8 cellular contexts compared by ENCODE assay signal in genomic region chr11:73288873-73289707, GRCh38. TPM values are rescaled to one million over a fixed set of nuclear protein-coding genes. Genes with fewer than 3 reads are reported as not detected.
DNase-seq lines count a peak whose midpoint lies in the region; ATAC-seq and TF ChIP-seq lines count a peak whose summit lies in the region.

No MANE protein-coding gene starts in this region.

- no peaks in the 10 kb centered on the region for H3K9me3 Mint-ChIP-seq in activated CD4-positive, alpha-beta T cell treated with anti-CD3 and anti-CD28 coated beads, Interleukin-2, amount 10 ng/mL, durations not matched to agents 24 days and 14 days

- H3K36me3 Mint-ChIP-seq in activated CD4-positive, alpha-beta T cell treated with anti-CD3 and anti-CD28 coated beads, Interleukin-2, amount 10 ng/mL, durations not matched to agents 24 days and 14 days (ENCODE audit: low read depth), result no peaks in the 10 kb centered on the region

- peak; percentile 19 for DNase-seq in AG09319 (ENCODE audit: extremely low read depth, low read depth)
- DNase-seq in NCI-H2227 (lab: John Stamatoyannopoulos, UW; ENCODE audit: unreplicated experiment), result peak; percentile 85
- peak; percentile 86 for DNase-seq in activated CD4-positive, alpha-beta T cell treated with anti-CD3 and anti-CD28 coated beads, Interleukin-2, amount 10 ng/mL, durations not matched to agents 24 days and 14 days
- DNase-seq in ecto neural progenitor cell (ENCODE audit: low spot score), result peak; percentile 89
- peak; percentile 78 for DNase-seq in lower lobe of right lung
- peak; percentile 43 for DNase-seq in stimulated activated CD8-positive, alpha-beta memory T cell treated with anti-CD3 and anti-CD28 coated beads, Interleukin-4, amount 100 ng/mL, for 24 hours (ENCODE audit: low read depth)

- H3K4me3 Mint-ChIP-seq in activated CD4-positive, alpha-beta T cell treated with anti-CD3 and anti-CD28 coated beads, Interleukin-2, amount 10 ng/mL, durations not matched to agents 24 days and 14 days, result peak overlapping the region; percentile 34

- peak; percentile 78 for ATAC-seq in GM18517 (IDR thresholded peaks at IDR 0.05; ENCODE audit: unreplicated experiment)
- peak; percentile 65 for ATAC-seq in HG03066 (IDR thresholded peaks at IDR 0.05; ENCODE audit: low read depth, unreplicated experiment)
- ATAC-seq in lower lobe of right lung, result peak; percentile 86 to 92

- H3K27me3 Mint-ChIP-seq in activated CD4-positive, alpha-beta T cell treated with anti-CD3 and anti-CD28 coated beads, Interleukin-2, amount 10 ng/mL, durations not matched to agents 24 days and 14 days, result peaks cover 7% of the 10 kb centered on the region

- H3K4me3 ChIP-seq in lower lobe of right lung, result peak overlapping the region; percentile 34

- H3K27ac ChIP-seq in lower lobe of right lung, result peak overlapping the region; percentile 64

- peak overlapping the region; percentile 37 for H3K27ac Mint-ChIP-seq in activated CD4-positive, alpha-beta T cell treated with anti-CD3 and anti-CD28 coated beads, Interleukin-2, amount 10 ng/mL, durations not matched to agents 24 days and 14 days

- intact Hi-C loops in activated CD4-positive, alpha-beta T cell treated with anti-CD3 and anti-CD28 coated beads, Interleukin-2, amount 10 ng/mL, durations not matched to agents 24 days and 14 days (cut with micrococcal nuclease), result loop anchor here (1.0 kb wide), 1 partner anchor 104 kb away; no protein-coding TSS in a partner anchor
- intact Hi-C loops in lower lobe of right lung (cut with DNase I), result no loop called here

- H3K36me3 ChIP-seq in lower lobe of right lung, result no peaks in the 10 kb centered on the region

- H3K4me1 ChIP-seq in lower lobe of right lung, result peaks cover 35% of the 10 kb centered on the region

- no peaks in the 10 kb centered on the region for H3K9me3 ChIP-seq in lower lobe of right lung

- peaks cover 20% of the 10 kb centered on the region for H3K4me1 Mint-ChIP-seq in activated CD4-positive, alpha-beta T cell treated with anti-CD3 and anti-CD28 coated beads, Interleukin-2, amount 10 ng/mL, durations not matched to agents 24 days and 14 days

- no peaks in the 10 kb centered on the region for H3K27me3 ChIP-seq in lower lobe of right lung (ENCODE audit: low read depth)

- peak; percentile 97 for TF ChIP-seq CTCF in AG09319 (IDR thresholded peaks at IDR 0.05; ENCODE audit: low read depth, low read length)
- TF ChIP-seq CTCF in lower lobe of right lung (IDR thresholded peaks at IDR 0.05), result peak; percentile 89

RNA-seq across cellular contexts. Expression of gene P2RY6, which starts 17.0 kb away (rescaled TPM):
- total RNA-seq in activated CD4-positive, alpha-beta T cell treated with anti-CD3 and anti-CD28 coated beads, Interleukin-2, amount 10 ng/mL, durations not matched to agents 24 days and 14 days, result not detected in 2 replicates
- total RNA-seq in lower lobe of right lung, result 3.6 TPM

RNA-seq across cellular contexts. Expression of gene ARHGEF17, which starts 19.0 kb away (rescaled TPM):
- 0.05 TPM in 1 of 2 replicates, not detected in the other for total RNA-seq in activated CD4-positive, alpha-beta T cell treated with anti-CD3 and anti-CD28 coated beads, Interleukin-2, amount 10 ng/mL, durations not matched to agents 24 days and 14 days
- total RNA-seq in lower lobe of right lung, result 56.5 TPM

Comparison
In these comparisons a context has a peak if more than half of its experiments do, and no peak if none do; other contexts are left out.
1. Peak in every context shown above with its lines: DNase-seq, ATAC-seq, H3K4me3 ChIP-seq and H3K27ac ChIP-seq.
2. DNase-seq: peak in every context shown above with its lines; median percentile 89 in ecto neural progenitor cell; 86 in activated CD4-positive, alpha-beta T cell treated with anti-CD3 and anti-CD28 coated beads, Interleukin-2, amount 10 ng/mL, durations not matched to agents 24 days and 14 days; 85 in NCI-H2227; 78 in lower lobe of right lung; 43 in stimulated activated CD8-positive, alpha-beta memory T cell treated with anti-CD3 and anti-CD28 coated beads, Interleukin-4, amount 100 ng/mL, for 24 hours; 19 in AG09319.
3. RNA of gene ARHGEF17, which starts 19.0 kb away (total RNA-seq): 56.5 TPM in lower lobe of right lung (single experiment); 0.05 TPM in activated CD4-positive, alpha-beta T cell treated with anti-CD3 and anti-CD28 coated beads, Interleukin-2, amount 10 ng/mL, durations not matched to agents 24 days and 14 days; every median in the first group is over 10 times any median in the second.